Comparison of ENCODE assay signal across 1 cellular context in genomic region chr1:16018308-16018707, GRCh38.
TF ChIP-seq lines count a peak whose summit lies in the region.

No MANE protein-coding gene starts in this region.

TF ChIP-seq in IMR-90, 13 proteins besides CTCF, POLR2A, EP300 and RAD21:
- TF ChIP-seq RCOR1 (IDR thresholded peaks at IDR 0.05; ENCODE audit: insufficient replicate concordance, low read length), result no peak
- TF ChIP-seq FOS (IDR thresholded peaks at IDR 0.05; ENCODE audit: low read depth, low read length), result no peak
- TF ChIP-seq CEBPB (IDR thresholded peaks at IDR 0.05; ENCODE audit: low read depth, low read length), result no peak
- no peak for TF ChIP-seq SMC3 (IDR thresholded peaks at IDR 0.05; ENCODE audit: low read depth, low read length)
- TF ChIP-seq ELK1 (IDR thresholded peaks at IDR 0.05; ENCODE audit: borderline replicate concordance, low read depth, low read length), result no peak
- no peak for TF ChIP-seq MXI1 (IDR thresholded peaks at IDR 0.05; ENCODE audit: borderline replicate concordance, low read depth, low read length)
- no peak for TF ChIP-seq RFX5 (IDR thresholded peaks at IDR 0.05; ENCODE audit: low read depth, low read length)
- TF ChIP-seq NFE2L2 (IDR thresholded peaks at IDR 0.05; ENCODE audit: low read depth, low read length), result no peak
- no peak for TF ChIP-seq CHD1 (IDR thresholded peaks at IDR 0.05; ENCODE audit: low read depth, low read length)
- TF ChIP-seq, protein P1, sequence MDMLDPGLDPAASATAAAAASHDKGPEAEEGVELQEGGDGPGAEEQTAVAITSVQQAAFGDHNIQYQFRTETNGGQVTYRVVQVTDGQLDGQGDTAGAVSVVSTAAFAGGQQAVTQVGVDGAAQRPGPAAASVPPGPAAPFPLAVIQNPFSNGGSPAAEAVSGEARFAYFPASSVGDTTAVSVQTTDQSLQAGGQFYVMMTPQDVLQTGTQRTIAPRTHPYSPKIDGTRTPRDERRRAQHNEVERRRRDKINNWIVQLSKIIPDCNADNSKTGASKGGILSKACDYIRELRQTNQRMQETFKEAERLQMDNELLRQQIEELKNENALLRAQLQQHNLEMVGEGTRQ (IDR thresholded peaks at IDR 0.05; ENCODE audit: low read depth, low read length), result no peak
- no peak for TF ChIP-seq MAZ (IDR thresholded peaks at IDR 0.05; ENCODE audit: borderline replicate concordance, low read depth, low read length)
- no peak for TF ChIP-seq BHLHE40 (IDR thresholded peaks at IDR 0.05; ENCODE audit: low read depth, low read length)
- no peak for TF ChIP-seq MAFK (IDR thresholded peaks at IDR 0.05; ENCODE audit: low read depth, low read length)
